Comparison of ENCODE assay signal across 13 cellular contexts in the genomic region with DNA sequence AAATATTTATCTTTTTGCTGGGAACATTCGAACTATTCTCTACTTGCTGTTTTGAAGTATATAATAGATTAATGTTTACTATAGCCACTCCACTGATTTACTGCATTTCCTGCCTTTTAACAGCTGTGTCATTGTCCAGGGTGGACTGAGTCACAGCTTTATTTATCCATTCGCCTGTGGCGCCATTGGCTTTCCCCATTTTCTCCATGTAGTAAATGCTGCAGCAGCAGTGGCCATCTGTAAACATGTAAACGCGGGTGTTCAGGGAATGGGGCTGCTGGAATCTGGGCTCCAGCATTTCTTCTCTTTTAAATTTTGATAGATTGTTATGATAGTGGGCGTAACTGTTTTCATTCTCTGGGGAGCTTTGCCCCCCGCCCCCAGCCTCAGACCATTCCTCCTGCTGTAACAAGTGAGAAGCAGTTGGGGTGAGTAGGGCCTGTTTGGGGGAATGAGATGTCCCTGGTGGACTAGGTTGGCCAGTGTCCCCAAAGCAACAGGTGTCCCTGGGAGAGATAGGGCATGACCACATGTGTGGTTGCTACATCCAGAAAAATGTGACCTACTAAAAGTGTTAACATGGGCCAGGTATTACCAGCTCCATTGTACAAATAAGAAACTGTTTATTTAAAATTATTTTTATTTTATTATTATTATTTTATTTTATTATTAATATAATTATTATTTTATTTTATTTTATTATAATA. TPM values are rescaled to one million over a fixed set of nuclear protein-coding genes. Genes with fewer than 3 reads are reported as not detected.
DNase-seq lines count a peak whose midpoint lies in the region; ATAC-seq, FAIRE-seq and TF ChIP-seq lines count a peak whose summit lies in the region.
"Had no signal": no experiment of that assay in that cellular context is flagged by ENCODE, and none has a peak within 500 bp of the region (broad histone marks: within the 10 kb centered on the region; RNA-seq: fewer than 3 reads in every experiment).

No MANE protein-coding gene starts in this region.

- H3K4me1 ChIP-seq in adrenal gland (replicated peaks in 1 of 2) (peaks cover 11 to 23% of the 10 kb centered on the region in 2 donors), neural progenitor cell (no peaks in the 10 kb centered on the region), pancreas (no peaks in the 10 kb centered on the region)

- peak in 2 of 3 experiments; percentile 38 to 68 for DNase-seq in NCI-H1417 (lab: John Stamatoyannopoulos, UW)
- no peak for DNase-seq in NCI-H1417 treated with DMSO at 0.1 percent for 48 hours (lab: John Stamatoyannopoulos, UW)
- DNase-seq in HT1080 (ENCODE audit: low read depth) = peak; percentile 18
- peak in 2 of 7 donors; percentile 36 to 53 for DNase-seq in adrenal gland
- no peak for DNase-seq in neural progenitor cell (ENCODE audit: low spot score)
- no peak for DNase-seq in progenitor cell of endocrine pancreas (ENCODE audit: low spot score, unreplicated experiment)
- DNase-seq in pancreas = no peak
- DNase-seq in stimulated activated naive CD8-positive, alpha-beta T cell treated with anti-CD3 and anti-CD28 coated beads, Interleukin-15, amount 100 ng/mL, for 72 hours = no peak
- DNase-seq: NCI-H524 had no signal

- H3K36me3 Mint-ChIP-seq in neural progenitor cell (no peaks in the 10 kb centered on the region), progenitor cell of endocrine pancreas (ENCODE audit: insufficient read depth) (no peaks in the 10 kb centered on the region)

- no peaks in the 10 kb centered on the region for H3K79me2 ChIP-seq in neural progenitor cell (ENCODE audit: low read depth)

- H3K36me3 ChIP-seq in adrenal gland (replicated peaks in 1 of 2) (no peaks in the 10 kb centered on the region), neural progenitor cell (no peaks in the 10 kb centered on the region), pancreas (no peaks in the 10 kb centered on the region)
- H3K36me3 ChIP-seq: cardiac muscle cell had no signal

- H3K4me3 Mint-ChIP-seq in neural progenitor cell (no peak overlapping the region), progenitor cell of endocrine pancreas (ENCODE audit: low read depth) (no peak overlapping the region)
- no peak overlapping the region for H3K4me3 Mint-ChIP-seq in stimulated activated naive CD8-positive, alpha-beta T cell treated with anti-CD3 and anti-CD28 coated beads, Interleukin-15, amount 100 ng/mL, for 72 hours

- H3K4me3 ChIP-seq in adrenal gland (no peak overlapping the region), neural progenitor cell (no peak overlapping the region), pancreas (no peak overlapping the region)
- H3K4me3 ChIP-seq: cardiac muscle cell, lung, skin epidermis had no signal

- TF ChIP-seq CTCF in adrenal gland (IDR thresholded peaks at IDR 0.05) (no peak), neural progenitor cell (IDR thresholded peaks at IDR 0.05) (no peak), progenitor cell of endocrine pancreas (IDR thresholded peaks at IDR 0.05; ENCODE audit: unreplicated experiment) (no peak), pancreas (IDR thresholded peaks at IDR 0.05) (no peak)

- H3F3A ChIP-seq in neural progenitor cell (ENCODE audit: low read depth) = peaks cover 9% of the 10 kb centered on the region

- H3K9me3 Mint-ChIP-seq in neural progenitor cell = no peaks in the 10 kb centered on the region
- no peaks in the 10 kb centered on the region for H3K9me3 Mint-ChIP-seq in progenitor cell of endocrine pancreas (ENCODE audit: low read depth)
- H3K9me3 Mint-ChIP-seq in stimulated activated naive CD8-positive, alpha-beta T cell treated with anti-CD3 and anti-CD28 coated beads, Interleukin-15, amount 100 ng/mL, for 72 hours = no peaks in the 10 kb centered on the region

- no peak overlapping the region for H2AFZ ChIP-seq in neural progenitor cell (replicated peaks)

- H3K9ac ChIP-seq in neural progenitor cell = no peak overlapping the region

- H3K27me3 Mint-ChIP-seq in neural progenitor cell (ENCODE audit: insufficient read depth, low read depth) (peaks cover 7% of the 10 kb centered on the region), progenitor cell of endocrine pancreas (no peaks in the 10 kb centered on the region)
- no peaks in the 10 kb centered on the region for H3K27me3 Mint-ChIP-seq in stimulated activated naive CD8-positive, alpha-beta T cell treated with anti-CD3 and anti-CD28 coated beads, Interleukin-15, amount 100 ng/mL, for 72 hours

- H3K4me2 ChIP-seq in neural progenitor cell = no peak overlapping the region

- TF ChIP-seq POLR2A in adrenal gland (IDR thresholded peaks at IDR 0.05) = no peak

- H4K20me1 ChIP-seq in neural progenitor cell (ENCODE audit: low read depth) = no peaks in the 10 kb centered on the region

- peaks cover 4% of the 10 kb centered on the region for H3K4me1 Mint-ChIP-seq in neural progenitor cell
- peaks cover 1% of the 10 kb centered on the region for H3K4me1 Mint-ChIP-seq in progenitor cell of endocrine pancreas (ENCODE audit: low read depth)
- peaks cover 76% of the 10 kb centered on the region for H3K4me1 Mint-ChIP-seq in stimulated activated naive CD8-positive, alpha-beta T cell treated with anti-CD3 and anti-CD28 coated beads, Interleukin-15, amount 100 ng/mL, for 72 hours

- WGBS in adrenal gland, 4 donors = 78 to 87% (median 79%) methylated on average over 7 of the region's 7 CpGs
- 89 to 94% methylated on average over 7 of the region's 7 CpGs for WGBS in pancreas, 2 donors

- no peak for FAIRE-seq in pancreas (lab: Jason Lieb, UNC)
- FAIRE-seq: HTR-8/SVneo had no signal

- no peaks in the 10 kb centered on the region for H3K9me3 ChIP-seq in adrenal gland (replicated peaks in 1 of 3)
- no peaks in the 10 kb centered on the region for H3K9me3 ChIP-seq in neural progenitor cell (ENCODE audit: low read depth)
- H3K9me3 ChIP-seq in pancreas = no peaks in the 10 kb centered on the region

- ATAC-seq in pancreas = no peak
- ATAC-seq in stimulated activated naive CD8-positive, alpha-beta T cell treated with anti-CD3 and anti-CD28 coated beads, Interleukin-15, amount 100 ng/mL, for 72 hours = no peak

- H3K27ac ChIP-seq in adrenal gland = peak overlapping the region in 3 of 5 donors; percentile 44 to 66 (median 47)
- no peak overlapping the region for H3K27ac ChIP-seq in neural progenitor cell
- H3K27ac ChIP-seq in pancreas = no peak overlapping the region
- H3K27ac ChIP-seq: cardiac muscle cell, skin epidermis had no signal

- intact Hi-C loops in adrenal gland (cut with DNase I) (no loop called here), pancreas (cut with DNase I) (no loop called here)

- no peaks in the 10 kb centered on the region for H3K27me3 ChIP-seq in adrenal gland
- H3K27me3 ChIP-seq in neural progenitor cell = no peaks in the 10 kb centered on the region
- no peaks in the 10 kb centered on the region for H3K27me3 ChIP-seq in pancreas
- H3K27me3 ChIP-seq: cardiac muscle cell had no signal

- peak overlapping the region; percentile 63 for H3K27ac Mint-ChIP-seq in neural progenitor cell
- H3K27ac Mint-ChIP-seq in progenitor cell of endocrine pancreas = no peak overlapping the region
- H3K27ac Mint-ChIP-seq in stimulated activated naive CD8-positive, alpha-beta T cell treated with anti-CD3 and anti-CD28 coated beads, Interleukin-15, amount 100 ng/mL, for 72 hours = peak overlapping the region in 1 of 2 donors; percentile 6

RNA-seq across cellular contexts. Expression of a gene that starts 32.9 kb away (rescaled TPM):
- 3.0 and 6.6 TPM in 2 replicates for total RNA-seq in HT1080 (2014; rRNA removed; shearing (Covaris generic))
- 13.0 and 13.5 TPM in 2 replicates for polyA plus RNA-seq in HT1080 (2015; cell fraction: cytosol; rRNA removed)
- 5.1 and 6.8 TPM in 2 replicates for polyA plus RNA-seq in HT1080 (2015; cell fraction: nucleus; rRNA removed)
- total RNA-seq in adrenal gland = 10 to 100 TPM; 21.5 to 63.2 (median 30.3) TPM
- 10 to 100 TPM in 2 of 3 donors, 1 to 10 TPM in 1; 8.1 to 55.7 (median 32.5) TPM for polyA plus RNA-seq in adrenal gland
- total RNA-seq in neural progenitor cell (ENCODE audit: low replicate concordance) = 0.09 and 0.22 TPM in 2 replicates
- total RNA-seq in progenitor cell of endocrine pancreas = 6.7 and 6.9 TPM in 2 replicates
- 1 to 10 TPM; 1.1 to 9.0 (median 2.1) TPM for total RNA-seq in pancreas
- 1 to 10 TPM; 2.2 to 2.9 TPM for polyA plus RNA-seq in pancreas

Comparison
In these comparisons a context has a peak if more than half of its experiments do, and no peak if none do; other contexts are left out.
1. DNase-seq: peak in NCI-H1417 (2 of 3) and HT1080 (single experiment); none in NCI-H1417 treated with DMSO at 0.1 percent for 48 hours (single experiment), neural progenitor cell (single experiment), progenitor cell of endocrine pancreas (single experiment), pancreas (0 of 6) and stimulated activated naive CD8-positive, alpha-beta T cell treated with anti-CD3 and anti-CD28 coated beads, Interleukin-15, amount 100 ng/mL, for 72 hours (0 of 2).
2. H3K27ac ChIP-seq: peak in adrenal gland (3 of 5); none in neural progenitor cell (single experiment) and pancreas (0 of 4).